8 cellular contexts compared by ENCODE assay signal in genomic region chr19:18204394-18205179, GRCh38. TPM values are rescaled to one million over a fixed set of nuclear protein-coding genes. Genes with fewer than 3 reads are reported as not detected.
DNase-seq lines count a peak whose midpoint lies in the region; ATAC-seq and TF ChIP-seq lines count a peak whose summit lies in the region.

No MANE protein-coding gene starts in this region.

- CTCF ChIA-PET in mammary epithelial cell (lab: Charles Lee; ENCODE audit: low non-redundant PET): interaction anchor here (1.1 kb wide), 1 partner anchor 13 kb away, joined by 11 read pairs; no protein-coding TSS in a partner anchor

- H3K9ac ChIP-seq in SK-N-MC (ENCODE audit: insufficient read length): peak overlapping the region; percentile 85
- H3K9ac ChIP-seq in mammary epithelial cell (ENCODE audit: insufficient read depth, low read length): peak overlapping the region; percentile 69

- no peak for TF ChIP-seq POLR2A in stomach (IDR thresholded peaks at IDR 0.05)

- 0% methylated on average over 19 of the region's 22 CpGs for WGBS in mammary epithelial cell (ENCODE audit: low coverage, missing lambda C conversion rate)
- WGBS in stomach, 5 donors: 0 to 1% (median 0%) methylated on average over 20 to 22 of the region's 22 CpGs

- intact Hi-C loops in mammary epithelial cell (cut with micrococcal nuclease) (loop anchor here (1.0 to 2.0 kb wide), 3 partner anchors 11 to 118 kb away; partner anchors contain the start of genes IQCN, LSM4 and MPV17L2), left lung (cut with DNase I) (loop anchor here in 1 of 2 donors (10.0 kb wide), 1 partner anchor 50 kb away; a partner anchor contains a TSS), stomach (cut with DNase I; ENCODE audit: low total_unique reads) (no loop called here)

- H3K4me3 ChIP-seq in AG09309 (ENCODE audit: control insufficient read depth, low read depth, low read length): peak overlapping the region; percentile 58
- peak overlapping the region; percentile 88 for H3K4me3 ChIP-seq in SK-N-MC
- H3K4me3 ChIP-seq in mammary epithelial cell (replicated peaks in 1 of 3; ENCODE audit: insufficient read depth in 1 of 3, low read depth in 2 of 3, low read length in 3 of 3): peak overlapping the region; percentile 54 to 70 (median 66)
- peak overlapping the region; percentile 56 to 57 for H3K4me3 ChIP-seq in left lung
- peak overlapping the region; percentile 57 to 85 (median 58) for H3K4me3 ChIP-seq in stomach

- no peak for TF ChIP-seq EP300 in stomach (IDR thresholded peaks at IDR 0.05)

- ATAC-seq in GM18858 (IDR thresholded peaks at IDR 0.05; ENCODE audit: unreplicated experiment): peak; percentile 2
- peak; percentile 2 for ATAC-seq in HG03135 (IDR thresholded peaks at IDR 0.05; ENCODE audit: unreplicated experiment)
- ATAC-seq in left lung: peak; percentile 55

- in situ Hi-C loops in mammary epithelial cell (cut with MboI; ENCODE audit: low sequenced_read_pairs in 2 of 2): loop anchor here in 1 of 2 donors (10.0 kb wide), 1 partner anchor 120 kb away; the partner anchor contains the start of gene LSM4
- in situ Hi-C loops in ACHN (cut with HindIII; ENCODE audit: low pct_ligation_motif_present, low pct_unique_long_range_greater_than_20kb, low sequenced_read_pairs): no loop called here

- no peaks in the 10 kb centered on the region for H4K20me1 ChIP-seq in mammary epithelial cell (ENCODE audit: insufficient read depth, low read length)

- H2AFZ ChIP-seq in mammary epithelial cell (ENCODE audit: low read depth, low read length): peak overlapping the region; percentile 95

- BruUV-seq in mammary epithelial cell (replicated peaks; lab: Mats Ljungman, UMichigan): TSS peak; percentile 42

- H3K9me3 ChIP-seq in SK-N-MC (ENCODE audit: low read depth, low read length) (no peaks in the 10 kb centered on the region), mammary epithelial cell (replicated peaks; ENCODE audit: insufficient read depth, low read length) (no peaks in the 10 kb centered on the region), left lung (no peaks in the 10 kb centered on the region), stomach (no peaks in the 10 kb centered on the region)

- dilution Hi-C loops in mammary epithelial cell (cut with HindIII; ENCODE audit: low sequenced_read_pairs): no loop called here

- TF ChIP-seq CTCF in AG09309 (IDR thresholded peaks at IDR 0.05; ENCODE audit: control insufficient read depth, insufficient read depth, low read depth, low read length, missing control alignments): no peak
- TF ChIP-seq CTCF in mammary epithelial cell (conservative IDR thresholded peaks at IDR 0.05 in 1 of 2, IDR thresholded peaks at IDR 0.05 in 1 of 2; ENCODE audit: extremely low read depth in 1 of 2, insufficient read depth in 1 of 2, low read depth in 1 of 2, low read length in 2 of 2): no peak
- TF ChIP-seq CTCF in left lung (IDR thresholded peaks at IDR 0.05): no peak
- no peak for TF ChIP-seq CTCF in stomach (IDR thresholded peaks at IDR 0.05)

- H3K27me3 ChIP-seq in mammary epithelial cell (ENCODE audit: insufficient read depth, low read length) (no peaks in the 10 kb centered on the region), left lung (peaks cover 0 to 27% of the 10 kb centered on the region in 2 donors), stomach (peaks cover 0 to 13% (median 0%) of the 10 kb centered on the region in 3 donors)

- H3K27ac ChIP-seq in SK-N-MC (peak overlapping the region; percentile 94), mammary epithelial cell (ENCODE audit: insufficient read depth, low read depth, low read length) (peak overlapping the region; percentile 42), left lung (peak overlapping the region; percentile 90 to 98), stomach (peak overlapping the region; percentile 90 to 99 (median 98))

- H3K4me1 ChIP-seq in mammary epithelial cell (ENCODE audit: insufficient read depth, low read length) (peaks cover 21% of the 10 kb centered on the region), left lung (peaks cover 9 to 34% of the 10 kb centered on the region in 2 donors), stomach (peaks cover 22 to 43% (median 29%) of the 10 kb centered on the region in 4 donors)

- no peak for DNase-seq in AG09309 (ENCODE audit: low read depth)
- DNase-seq in SK-N-MC (ENCODE audit: low read depth, low spot score): no peak
- no peak for DNase-seq in mammary epithelial cell
- DNase-seq in left lung: peak in 1 of 2 donors; percentile 60
- DNase-seq in stomach: peak; percentile 52
- DNase-seq in ACHN: no peak

- H3K4me2 ChIP-seq in mammary epithelial cell (ENCODE audit: insufficient read depth, low read depth, low read length): peak overlapping the region; percentile 85

- peaks cover 7% of the 10 kb centered on the region; the same call in 1 of the 2 replicates for H3K36me3 ChIP-seq in SK-N-MC (ENCODE audit: insufficient read depth, low read length)
- no peaks in the 10 kb centered on the region for H3K36me3 ChIP-seq in mammary epithelial cell (ENCODE audit: insufficient read depth, low read length)
- peaks cover 0 to 10% of the 10 kb centered on the region in 2 donors for H3K36me3 ChIP-seq in left lung
- peaks cover 0 to 22% (median 6%) of the 10 kb centered on the region in 4 donors for H3K36me3 ChIP-seq in stomach

- H3K79me2 ChIP-seq in mammary epithelial cell (ENCODE audit: insufficient read depth, low read length): no peaks in the 10 kb centered on the region

RNA-seq across cellular contexts. Expression of gene RAB3A, which starts 0.7 kb away (rescaled TPM):
- total RNA-seq in mammary epithelial cell (1 to 10 TPM in 1 of 2 donors, under 1 TPM in 1; 0.33 to 1.8 TPM), left lung (1 to 10 TPM; 3.1 to 4.4 TPM), stomach (1 to 10 TPM in 3 of 5 donors, under 1 TPM in 1, not detected in 1; 0.87 to 2.2 (median 1.7) TPM)
- polyA plus RNA-seq in mammary epithelial cell (1.9 TPM), stomach (1 to 10 TPM; 1.4 to 2.2 (median 2.0) TPM)
- not detected for polyA minus RNA-seq in mammary epithelial cell

RNA-seq across cellular contexts. Expression of gene MPV17L2, which starts 11.6 kb away (rescaled TPM):
- total RNA-seq in mammary epithelial cell (10 to 100 TPM; 16.8 to 22.5 TPM), left lung (10 to 100 TPM; 10.3 to 14.8 TPM), stomach (100 to 1,000 TPM in 1 of 5 donors, 10 to 100 TPM in 2, 1 to 10 TPM in 2; 5.9 to 200 (median 13.0) TPM)
- polyA plus RNA-seq in mammary epithelial cell (38.2 TPM), stomach (10 to 100 TPM; 11.6 to 15.4 (median 13.3) TPM)
- polyA minus RNA-seq in mammary epithelial cell: 43.2 TPM

RNA-seq across cellular contexts. Expression of gene PDE4C, which starts 21.7 kb away (rescaled TPM):
- total RNA-seq in mammary epithelial cell: not detected
- polyA plus RNA-seq in mammary epithelial cell: not detected
- polyA minus RNA-seq in mammary epithelial cell: not detected
- total RNA-seq in left lung: 10 to 100 TPM in 1 of 2 donors, 1 to 10 TPM in 1; 3.7 to 11.3 TPM
- total RNA-seq in stomach: 10 to 100 TPM in 3 of 5 donors, 1 to 10 TPM in 1, under 1 TPM in 1; 0.87 to 25.4 (median 11.4) TPM
- polyA plus RNA-seq in stomach: under 1 TPM in 1 of 3 donors, not detected in 2; 0.95 TPM

RNA-seq across cellular contexts. Expression of gene IFI30, which starts 31.0 kb away (rescaled TPM):
- total RNA-seq in mammary epithelial cell: 10 to 100 TPM; 36.2 to 64.3 TPM
- polyA plus RNA-seq in mammary epithelial cell: 61.3 TPM
- polyA minus RNA-seq in mammary epithelial cell: 45.0 TPM
- 100 to 1,000 TPM; 577 to 986 TPM for total RNA-seq in left lung
- total RNA-seq in stomach: 100 to 1,000 TPM in 1 of 5 donors, 10 to 100 TPM in 3, not detected in 1; 37.3 to 199 (median 43.9) TPM
- 100 to 1,000 TPM in 1 of 3 donors, 10 to 100 TPM in 2; 53.2 to 103 (median 82.9) TPM for polyA plus RNA-seq in stomach

RNA-seq across cellular contexts. Expression of gene PIK3R2, which starts 51.6 kb away (rescaled TPM):
- 10 to 100 TPM; 37.2 to 49.7 TPM for total RNA-seq in mammary epithelial cell
- polyA plus RNA-seq in mammary epithelial cell: 22.5 TPM
- 13.3 TPM for polyA minus RNA-seq in mammary epithelial cell
- total RNA-seq in left lung: 10 to 100 TPM; 34.1 to 35.3 TPM
- 100 to 1,000 TPM in 1 of 5 donors, 10 to 100 TPM in 3, 1 to 10 TPM in 1; 6.6 to 490 (median 22.2) TPM for total RNA-seq in stomach
- 1 to 10 TPM; 2.0 to 5.5 (median 2.6) TPM for polyA plus RNA-seq in stomach

Comparison
In these comparisons a context has a peak if more than half of its experiments do, and no peak if none do; other contexts are left out.
1. ATAC-seq: peak in every context shown above with its lines; median percentile 55 in left lung; 2 in GM18858; 2 in HG03135.
2. H3K27ac ChIP-seq: peak in every context shown above with its lines; median percentile 98 in stomach; 94 in SK-N-MC; 94 in left lung; 42 in mammary epithelial cell.